Comparison of ENCODE assay signal across 18 cellular contexts in genomic region chr14:101184562-101184961, GRCh38.
DNase-seq lines count a peak whose midpoint lies in the region; ATAC-seq, FAIRE-seq and TF ChIP-seq lines count a peak whose summit lies in the region.
"Had no signal": no experiment of that assay in that cellular context is flagged by ENCODE, and none has a peak within 500 bp of the region (broad histone marks: within the 10 kb centered on the region; RNA-seq: fewer than 3 reads in every experiment).

No MANE protein-coding gene starts in this region.

- peak; percentile 7 for DNase-seq in activated CD8-positive, alpha-beta memory T cell treated with anti-CD3 and anti-CD28 coated beads, Interleukin-2, amount 10 ng/mL, durations not matched to agents 7 days and 5 days
- no peak for DNase-seq in activated CD8-positive, alpha-beta memory T cell treated with anti-CD3 and anti-CD28 coated beads, Interleukin-2, amount 50 U/mL, for 4 hours
- DNase-seq in bronchial epithelial cell (ENCODE audit: low read depth) (no peak), mesendoderm (no peak), omental fat pad (ENCODE audit: low spot score) (peak; percentile 4), mesenchymal stem cell (no peak), DMS153 (lab: John Stamatoyannopoulos, UW) (no peak)
- DNase-seq: 8988T; CD4-positive, alpha-beta memory T cell; DMS79 treated with DMSO at 0.1 percent for 48 hours; GOT3; H9 had no signal

- H2AK5ac ChIP-seq in mesendoderm (ENCODE audit: low read length) (no peak overlapping the region), mesenchymal stem cell (ENCODE audit: low read length, severe bottlenecking) (no peak overlapping the region)

- no peaks in the 10 kb centered on the region for H3K36me3 Mint-ChIP-seq in activated CD8-positive, alpha-beta memory T cell treated with anti-CD3 and anti-CD28 coated beads, Interleukin-2, amount 10 ng/mL, durations not matched to agents 7 days and 5 days
- H3K36me3 Mint-ChIP-seq: CD14-positive monocyte; CD4-positive, alpha-beta memory T cell; IgD-negative memory B cell had no signal

- H3K4ac ChIP-seq in mesendoderm (ENCODE audit: low read depth, low read length), result no peak overlapping the region
- H3K4ac ChIP-seq in mesenchymal stem cell (ENCODE audit: low read depth in 1 of 2, low read length in 2 of 2), result no peak overlapping the region

- H3K14ac ChIP-seq in mesenchymal stem cell (ENCODE audit: low read length in 2 of 2), result no peak overlapping the region

- H3K56ac ChIP-seq in mesendoderm (ENCODE audit: low read length), result peak overlapping the region; percentile 59

- no peaks in the 10 kb centered on the region for H3K27me3 Mint-ChIP-seq in activated CD8-positive, alpha-beta memory T cell treated with anti-CD3 and anti-CD28 coated beads, Interleukin-2, amount 10 ng/mL, durations not matched to agents 7 days and 5 days
- H3K27me3 Mint-ChIP-seq: IgD-negative memory B cell had no signal

- H3K4me3 Mint-ChIP-seq in activated CD8-positive, alpha-beta memory T cell treated with anti-CD3 and anti-CD28 coated beads, Interleukin-2, amount 10 ng/mL, durations not matched to agents 7 days and 5 days, result no peak overlapping the region
- H3K4me3 Mint-ChIP-seq: CD14-positive monocyte; CD4-positive, alpha-beta memory T cell; H9 had no signal

- no peak overlapping the region for H3K27ac ChIP-seq in mesendoderm (ENCODE audit: low read depth, low read length)
- no peak overlapping the region for H3K27ac ChIP-seq in mesenchymal stem cell (ENCODE audit: low read length, poor library complexity, severe bottlenecking)
- H3K27ac ChIP-seq: BLaER1 had no signal

- no peak overlapping the region for H3K23ac ChIP-seq in mesendoderm (ENCODE audit: low read length)
- no peak overlapping the region for H3K23ac ChIP-seq in mesenchymal stem cell (ENCODE audit: low read length in 2 of 2)

- H4K8ac ChIP-seq in mesendoderm (ENCODE audit: low read depth, low read length) (no peak overlapping the region), mesenchymal stem cell (ENCODE audit: low read length) (no peak overlapping the region)

- H3K79me2 ChIP-seq in mesendoderm (ENCODE audit: control insufficient read depth, insufficient read depth, low read length), result no peaks in the 10 kb centered on the region

- H3K79me1 ChIP-seq in mesendoderm (ENCODE audit: low read length) (no peaks in the 10 kb centered on the region), mesenchymal stem cell (replicated peaks; ENCODE audit: low read length, poor library complexity, severe bottlenecking) (no peaks in the 10 kb centered on the region)

- no CpG with 5 or more reads among the region's 6 CpGs for WGBS in mesendoderm (ENCODE audit: extremely low coverage, insufficient coverage, low lambda C conversion rate)
- 96% methylated on average over 3 of the region's 6 CpGs for WGBS in mesenchymal stem cell

- CTCF ChIA-PET in activated CD8-positive, alpha-beta memory T cell treated with anti-CD3 and anti-CD28 coated beads, Interleukin-2, amount 10 ng/mL, durations not matched to agents 7 days and 5 days (lab: Charles Lee), result no interaction called here

- peaks cover 2% of the 10 kb centered on the region for H3K4me1 ChIP-seq in mesendoderm (ENCODE audit: control insufficient read depth, low read depth, low read length)
- H3K4me1 ChIP-seq in mesenchymal stem cell (ENCODE audit: control insufficient read depth, insufficient read depth, low read depth, low read length), result peaks cover 7% of the 10 kb centered on the region

- H3K9ac ChIP-seq in mesendoderm (ENCODE audit: low read length), result no peak overlapping the region
- H3K9ac ChIP-seq in mesenchymal stem cell (ENCODE audit: low read length), result no peak overlapping the region
- H3K9ac ChIP-seq: BLaER1 had no signal

- no peak overlapping the region for H4K5ac ChIP-seq in mesendoderm (ENCODE audit: low read length)

- H3K9me3 ChIP-seq in mesenchymal stem cell (ENCODE audit: control insufficient read depth, low read length), result peaks cover 5% of the 10 kb centered on the region

- TF ChIP-seq CTCF in bronchial epithelial cell (IDR thresholded peaks at IDR 0.05; ENCODE audit: insufficient read depth, low read length, severe bottlenecking) (no peak), omental fat pad (IDR thresholded peaks at IDR 0.05) (no peak)

- H3K27me3 ChIP-seq in bronchial epithelial cell (ENCODE audit: control insufficient read depth, insufficient read depth, low read length), result no peaks in the 10 kb centered on the region
- no peaks in the 10 kb centered on the region for H3K27me3 ChIP-seq in mesendoderm (ENCODE audit: insufficient read depth, low read length, poor library complexity)
- H3K27me3 ChIP-seq in mesenchymal stem cell (ENCODE audit: control insufficient read depth in 1 of 2, insufficient read depth in 1 of 2, low read length in 2 of 2), result peaks cover 34 to 47% of the 10 kb centered on the region in 2 experiments
- H3K27me3 ChIP-seq: BLaER1 had no signal

- H3K18ac ChIP-seq in mesendoderm (ENCODE audit: low read length), result no peak overlapping the region
- H3K18ac ChIP-seq in mesenchymal stem cell (ENCODE audit: low read depth in 1 of 2, low read length in 2 of 2), result no peak overlapping the region

- no peak overlapping the region for H2BK15ac ChIP-seq in mesendoderm (replicated peaks; ENCODE audit: low read depth)
- no peak overlapping the region for H2BK15ac ChIP-seq in mesenchymal stem cell (ENCODE audit: low read depth, poor library complexity, severe bottlenecking)

- H3K36me3 ChIP-seq in bronchial epithelial cell (ENCODE audit: control insufficient read depth, insufficient read depth, low read length), result no peaks in the 10 kb centered on the region
- H3K36me3 ChIP-seq in mesendoderm (ENCODE audit: control insufficient read depth, insufficient read depth, low read length), result no peaks in the 10 kb centered on the region
- no peaks in the 10 kb centered on the region for H3K36me3 ChIP-seq in mesenchymal stem cell (ENCODE audit: control insufficient read depth in 1 of 2, insufficient read depth in 2 of 2, low read depth in 1 of 2, low read length in 2 of 2)
- H3K36me3 ChIP-seq: BLaER1 had no signal

- no peaks in the 10 kb centered on the region for H3K9me3 Mint-ChIP-seq in activated CD8-positive, alpha-beta memory T cell treated with anti-CD3 and anti-CD28 coated beads, Interleukin-2, amount 10 ng/mL, durations not matched to agents 7 days and 5 days (ENCODE audit: low read depth)

- ATAC-seq in activated CD8-positive, alpha-beta memory T cell treated with anti-CD3 and anti-CD28 coated beads, Interleukin-2, amount 10 ng/mL, durations not matched to agents 7 days and 5 days, result no peak
- no peak for ATAC-seq in omental fat pad (ENCODE audit: low FRiP score)
- no peak for ATAC-seq in HG02870 (IDR thresholded peaks at IDR 0.05; ENCODE audit: unreplicated experiment)
- ATAC-seq: GM12878 had no signal

- H2BK5ac ChIP-seq in mesendoderm (ENCODE audit: low read length), result no peak overlapping the region
- H2BK5ac ChIP-seq in mesenchymal stem cell (ENCODE audit: low read depth, low read length, poor library complexity, severe bottlenecking), result no peak overlapping the region

- H2BK12ac ChIP-seq in mesenchymal stem cell (ENCODE audit: low read length in 2 of 2), result no peak overlapping the region

- no peak overlapping the region for H4K91ac ChIP-seq in mesenchymal stem cell (ENCODE audit: low read length)

- peak; percentile 23 for FAIRE-seq in bronchial epithelial cell (lab: Jason Lieb, UNC)
- FAIRE-seq: GM12878, HTR-8/SVneo had no signal

- no peak overlapping the region for H2AFZ ChIP-seq in mesenchymal stem cell (ENCODE audit: low read depth, low read length)

- no peaks in the 10 kb centered on the region for H3K4me1 Mint-ChIP-seq in activated CD8-positive, alpha-beta memory T cell treated with anti-CD3 and anti-CD28 coated beads, Interleukin-2, amount 10 ng/mL, durations not matched to agents 7 days and 5 days
- H3K4me1 Mint-ChIP-seq: CD14-positive monocyte, IgD-negative memory B cell had no signal

- H3K4me3 ChIP-seq in bronchial epithelial cell (ENCODE audit: low read depth, low read length), result no peak overlapping the region
- H3K4me3 ChIP-seq in mesendoderm (ENCODE audit: low read length), result no peak overlapping the region
- H3K4me3 ChIP-seq in mesenchymal stem cell (ENCODE audit: insufficient read depth in 1 of 2, low read depth in 1 of 2, low read length in 2 of 2), result no peak overlapping the region
- H3K4me3 ChIP-seq: BLaER1, GM12878 had no signal

- H2BK120ac ChIP-seq in mesendoderm (ENCODE audit: low read depth, low read length) (no peak overlapping the region), mesenchymal stem cell (ENCODE audit: low read depth, low read length) (no peak overlapping the region)

- H3K4me2 ChIP-seq in mesendoderm (ENCODE audit: low read length) (no peak overlapping the region), mesenchymal stem cell (ENCODE audit: low read length, poor library complexity, severe bottlenecking) (no peak overlapping the region)

- no peak overlapping the region for H3K27ac Mint-ChIP-seq in activated CD8-positive, alpha-beta memory T cell treated with anti-CD3 and anti-CD28 coated beads, Interleukin-2, amount 10 ng/mL, durations not matched to agents 7 days and 5 days
- H3K27ac Mint-ChIP-seq: CD14-positive monocyte; CD4-positive, alpha-beta memory T cell; H9; IgD-negative memory B cell had no signal

Comparison
In these comparisons a context has a peak if more than half of its experiments do, and no peak if none do; other contexts are left out.
1. DNase-seq: peak in activated CD8-positive, alpha-beta memory T cell treated with anti-CD3 and anti-CD28 coated beads, Interleukin-2, amount 10 ng/mL, durations not matched to agents 7 days and 5 days (single experiment) and omental fat pad (single experiment); none in activated CD8-positive, alpha-beta memory T cell treated with anti-CD3 and anti-CD28 coated beads, Interleukin-2, amount 50 U/mL, for 4 hours (single experiment), bronchial epithelial cell (single experiment), mesendoderm (single experiment), mesenchymal stem cell (single experiment) and DMS153 (single experiment).